In the genomic region with DNA sequence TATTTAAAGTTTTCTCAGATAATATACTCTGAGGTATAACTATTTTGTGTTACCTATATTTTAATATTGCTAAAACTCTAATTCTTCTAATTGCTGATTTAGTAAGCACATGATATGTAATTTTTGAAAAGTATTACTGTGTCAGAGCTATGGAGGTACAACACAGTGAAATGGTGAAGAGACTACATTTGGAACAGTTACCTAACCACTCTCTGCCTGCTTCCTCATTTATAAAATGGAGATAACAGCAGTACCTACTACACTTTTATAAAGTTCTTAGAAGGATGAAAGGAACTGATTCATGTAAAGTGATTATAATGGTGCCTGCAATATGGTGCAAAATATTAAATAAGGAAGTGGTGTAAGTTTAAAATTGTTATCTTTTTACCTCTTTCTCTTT, we compare ENCODE assay signal across 18 cellular contexts.
"Had no signal": no experiment of that assay in that cellular context is flagged by ENCODE, and none has a peak within 500 bp of the region (broad histone marks: within the 10 kb centered on the region; RNA-seq: fewer than 3 reads in every experiment).

No MANE protein-coding gene starts in this region.

- H3K27me3 Mint-ChIP-seq: activated CD8-positive, alpha-beta T cell treated with anti-CD3 and anti-CD28 coated beads for 36 hours; effector memory CD8-positive, alpha-beta T cell had no signal

- H3K27ac Mint-ChIP-seq: activated CD8-positive, alpha-beta T cell treated with anti-CD3 and anti-CD28 coated beads for 36 hours; effector memory CD8-positive, alpha-beta T cell; nephron; WTC11 had no signal

- H3K4me3 Mint-ChIP-seq: activated CD8-positive, alpha-beta T cell treated with anti-CD3 and anti-CD28 coated beads for 36 hours; activated T-cell treated with anti-CD3 and anti-CD28 coated beads, Interleukin-2, amount 50 U/mL, for 4 hours; effector memory CD8-positive, alpha-beta T cell; nephron; WTC11 had no signal

- H3K27me3 ChIP-seq: foreskin keratinocyte had no signal

- H3K9me3 Mint-ChIP-seq: activated CD8-positive, alpha-beta T cell treated with anti-CD3 and anti-CD28 coated beads for 36 hours; activated T-cell treated with anti-CD3 and anti-CD28 coated beads, Interleukin-2, amount 50 U/mL, for 4 hours; effector memory CD8-positive, alpha-beta T cell; nephron; WTC11 had no signal

- DNase-seq: activated CD4-positive, alpha-beta T cell treated with anti-CD3 and anti-CD28 coated beads for 4 hours; activated CD8-positive, alpha-beta T cell treated with anti-CD3 and anti-CD28 coated beads for 36 hours; activated effector memory CD4-positive, alpha-beta T cell treated with Interleukin-2 at 50 U/mL for 16 hours; activated naive CD4-positive, alpha-beta T cell treated with anti-CD3 and anti-CD28 coated beads, Interleukin-2, amount 50 U/mL, for 16 hours; activated T-cell treated with anti-CD3 and anti-CD28 coated beads, Interleukin-2, amount 50 U/mL, for 4 hours; dermis blood vessel endothelial cell; effector memory CD8-positive, alpha-beta T cell; foreskin keratinocyte; glutamatergic neuron; mesenchymal stem cell; occipital lobe; stimulated activated CD4-positive, alpha-beta T cell treated with anti-CD3 and anti-CD28 coated beads, Interleukin-15, amount 100 ng/mL, for 24 hours; stimulated activated CD4-positive, alpha-beta T cell treated with anti-CD3 and anti-CD28 coated beads, Interleukin-4, amount 100 ng/mL, for 24 hours; stimulated activated naive CD4-positive, alpha-beta T cell treated with Interleukin-2 at 50 U/mL for 16 hours; substantia nigra; trophoblast cell had no signal

- H3K4me1 ChIP-seq: foreskin keratinocyte had no signal

- H3K27ac ChIP-seq: foreskin keratinocyte had no signal

- H3K4me1 Mint-ChIP-seq: nephron, WTC11 had no signal

- ATAC-seq: activated CD8-positive, alpha-beta T cell treated with anti-CD3 and anti-CD28 coated beads for 36 hours; activated T-cell treated with anti-CD3 and anti-CD28 coated beads, Interleukin-2, amount 50 U/mL, for 4 hours; effector memory CD8-positive, alpha-beta T cell; foreskin keratinocyte; WTC11 had no signal
